Comparison of ENCODE assay signal across 1 cellular context in the genomic region with DNA sequence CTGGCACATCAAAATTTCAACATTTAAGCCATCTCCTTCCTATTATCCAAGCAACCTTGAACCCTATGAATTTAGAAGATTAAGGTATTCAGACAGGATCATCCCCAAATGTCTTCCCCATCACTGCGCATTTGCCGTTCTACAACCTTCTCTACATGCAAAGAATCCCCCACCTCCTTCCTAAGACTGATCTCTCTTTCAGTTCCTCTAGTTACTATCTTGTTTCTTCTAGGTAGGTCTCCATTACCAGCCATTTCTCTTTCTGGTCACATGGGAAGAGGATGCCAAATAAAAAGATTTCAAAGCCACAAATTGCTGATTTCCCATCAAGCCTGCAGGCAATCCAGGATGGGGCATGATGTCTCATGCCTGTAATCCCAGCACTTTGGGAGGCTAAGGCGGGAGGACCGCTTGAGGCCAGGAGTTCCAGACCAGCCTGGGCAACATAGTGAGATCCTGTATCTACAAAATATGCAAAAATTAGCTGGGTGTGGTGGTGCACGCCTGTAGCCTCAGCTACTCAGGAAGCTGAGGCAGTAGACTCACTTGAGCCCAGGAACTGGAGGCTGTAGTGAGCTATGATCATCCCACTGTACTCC.
TF ChIP-seq lines count a peak whose summit lies in the region.

No MANE protein-coding gene starts in this region.

TF ChIP-seq in IMR-90, 13 proteins besides CTCF, POLR2A, EP300 and RAD21:
- TF ChIP-seq, protein P1, sequence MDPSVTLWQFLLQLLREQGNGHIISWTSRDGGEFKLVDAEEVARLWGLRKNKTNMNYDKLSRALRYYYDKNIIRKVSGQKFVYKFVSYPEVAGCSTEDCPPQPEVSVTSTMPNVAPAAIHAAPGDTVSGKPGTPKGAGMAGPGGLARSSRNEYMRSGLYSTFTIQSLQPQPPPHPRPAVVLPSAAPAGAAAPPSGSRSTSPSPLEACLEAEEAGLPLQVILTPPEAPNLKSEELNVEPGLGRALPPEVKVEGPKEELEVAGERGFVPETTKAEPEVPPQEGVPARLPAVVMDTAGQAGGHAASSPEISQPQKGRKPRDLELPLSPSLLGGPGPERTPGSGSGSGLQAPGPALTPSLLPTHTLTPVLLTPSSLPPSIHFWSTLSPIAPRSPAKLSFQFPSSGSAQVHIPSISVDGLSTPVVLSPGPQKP (IDR thresholded peaks at IDR 0.05; ENCODE audit: borderline replicate concordance, low read depth, low read length), result no peak
- no peak for TF ChIP-seq CHD1 (IDR thresholded peaks at IDR 0.05; ENCODE audit: low read depth, low read length)
- no peak for TF ChIP-seq RCOR1 (IDR thresholded peaks at IDR 0.05; ENCODE audit: insufficient replicate concordance, low read length)
- TF ChIP-seq BHLHE40 (IDR thresholded peaks at IDR 0.05; ENCODE audit: low read depth, low read length), result no peak
- no peak for TF ChIP-seq CEBPB (IDR thresholded peaks at IDR 0.05; ENCODE audit: low read depth, low read length)
- TF ChIP-seq MXI1 (IDR thresholded peaks at IDR 0.05; ENCODE audit: borderline replicate concordance, low read depth, low read length), result no peak
- TF ChIP-seq, protein P2, sequence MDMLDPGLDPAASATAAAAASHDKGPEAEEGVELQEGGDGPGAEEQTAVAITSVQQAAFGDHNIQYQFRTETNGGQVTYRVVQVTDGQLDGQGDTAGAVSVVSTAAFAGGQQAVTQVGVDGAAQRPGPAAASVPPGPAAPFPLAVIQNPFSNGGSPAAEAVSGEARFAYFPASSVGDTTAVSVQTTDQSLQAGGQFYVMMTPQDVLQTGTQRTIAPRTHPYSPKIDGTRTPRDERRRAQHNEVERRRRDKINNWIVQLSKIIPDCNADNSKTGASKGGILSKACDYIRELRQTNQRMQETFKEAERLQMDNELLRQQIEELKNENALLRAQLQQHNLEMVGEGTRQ (IDR thresholded peaks at IDR 0.05; ENCODE audit: low read depth, low read length), result no peak
- TF ChIP-seq SMC3 (IDR thresholded peaks at IDR 0.05; ENCODE audit: low read depth, low read length), result no peak
- TF ChIP-seq NFE2L2 (IDR thresholded peaks at IDR 0.05; ENCODE audit: low read depth, low read length), result no peak
- no peak for TF ChIP-seq MAFK (IDR thresholded peaks at IDR 0.05; ENCODE audit: low read depth, low read length)
- TF ChIP-seq MAZ (IDR thresholded peaks at IDR 0.05; ENCODE audit: borderline replicate concordance, low read depth, low read length), result no peak
- no peak for TF ChIP-seq FOS (IDR thresholded peaks at IDR 0.05; ENCODE audit: low read depth, low read length)
